In genomic region chr1:163443863-163444262, GRCh38 we compare ENCODE assay signal across 23 cellular contexts.
"Had no signal": no experiment of that assay in that cellular context is flagged by ENCODE, and none has a peak within 500 bp of the region (broad histone marks: within the 10 kb centered on the region; RNA-seq: fewer than 3 reads in every experiment).

No MANE protein-coding gene starts in this region.

- H3K27me3 ChIP-seq: body of pancreas, breast epithelium had no signal

- ATAC-seq: activated CD8-positive, alpha-beta T cell treated with anti-CD3 and anti-CD28 coated beads for 36 hours; activated T-cell treated with anti-CD3 and anti-CD28 coated beads, Interleukin-2, amount 50 U/mL, for 72 hours; activated T-helper 17 cell treated with anti-CD3 and anti-CD28 coated beads, Interleukin-2, amount 50 U/mL, for 72 hours; body of pancreas had no signal

- H3K27ac ChIP-seq: body of pancreas, breast epithelium, WERI-Rb-1 had no signal

- H3K9me3 ChIP-seq: body of pancreas, breast epithelium had no signal

- H3K4me3 Mint-ChIP-seq: activated CD4-positive, alpha-beta T cell treated with anti-CD3 and anti-CD28 coated beads, Interleukin-2, amount 10 ng/mL, durations not matched to agents 24 days and 14 days; activated CD8-positive, alpha-beta T cell treated with anti-CD3 and anti-CD28 coated beads for 36 hours; activated naive CD4-positive, alpha-beta T cell treated with anti-CD3 and anti-CD28 coated beads, Interleukin-2, amount 50 U/mL, for 24 hours; activated naive CD8-positive, alpha-beta T cell treated with anti-CD3 and anti-CD28 coated beads, Interleukin-2, amount 10 ng/mL, durations not matched to agents 7 days and 5 days; activated T-cell treated with anti-CD3 and anti-CD28 coated beads, Interleukin-2, amount 50 U/mL, for 72 hours; activated T-helper 17 cell treated with anti-CD3 and anti-CD28 coated beads, Interleukin-2, amount 50 U/mL, for 72 hours had no signal

- H3K27me3 Mint-ChIP-seq: activated CD4-positive, alpha-beta T cell treated with anti-CD3 and anti-CD28 coated beads, Interleukin-2, amount 10 ng/mL, durations not matched to agents 24 days and 14 days had no signal

- H3K36me3 Mint-ChIP-seq: activated naive CD4-positive, alpha-beta T cell treated with anti-CD3 and anti-CD28 coated beads, Interleukin-2, amount 50 U/mL, for 24 hours; activated naive CD8-positive, alpha-beta T cell treated with anti-CD3 and anti-CD28 coated beads, Interleukin-2, amount 10 ng/mL, durations not matched to agents 7 days and 5 days had no signal

- H3K4me1 Mint-ChIP-seq: activated CD4-positive, alpha-beta T cell treated with anti-CD3 and anti-CD28 coated beads, Interleukin-2, amount 10 ng/mL, durations not matched to agents 24 days and 14 days; activated naive CD4-positive, alpha-beta T cell treated with anti-CD3 and anti-CD28 coated beads, Interleukin-2, amount 50 U/mL, for 24 hours; activated T-helper 17 cell treated with anti-CD3 and anti-CD28 coated beads, Interleukin-2, amount 50 U/mL, for 72 hours had no signal

- H3K9me3 Mint-ChIP-seq: activated CD4-positive, alpha-beta T cell treated with anti-CD3 and anti-CD28 coated beads, Interleukin-2, amount 10 ng/mL, durations not matched to agents 24 days and 14 days; activated CD8-positive, alpha-beta T cell treated with anti-CD3 and anti-CD28 coated beads for 36 hours; activated naive CD4-positive, alpha-beta T cell treated with anti-CD3 and anti-CD28 coated beads, Interleukin-2, amount 50 U/mL, for 24 hours; activated naive CD8-positive, alpha-beta T cell treated with anti-CD3 and anti-CD28 coated beads, Interleukin-2, amount 10 ng/mL, durations not matched to agents 7 days and 5 days; activated T-cell treated with anti-CD3 and anti-CD28 coated beads, Interleukin-2, amount 50 U/mL, for 72 hours; activated T-helper 17 cell treated with anti-CD3 and anti-CD28 coated beads, Interleukin-2, amount 50 U/mL, for 72 hours had no signal

- DNase-seq: activated CD4-positive, alpha-beta T cell treated with anti-CD3 and anti-CD28 coated beads, Interleukin-2, amount 10 ng/mL, durations not matched to agents 24 days and 14 days; activated CD4-positive, alpha-beta T cell treated with anti-CD3 and anti-CD28 coated beads, Interleukin-2, amount 50 U/mL, for 4 hours; activated CD8-positive, alpha-beta T cell treated with anti-CD3 and anti-CD28 coated beads for 36 hours; activated effector memory CD4-positive, alpha-beta T cell treated with anti-CD3 and anti-CD28 coated beads, Interleukin-2, amount 50 U/mL, for 16 hours; activated naive CD4-positive, alpha-beta T cell; activated naive CD8-positive, alpha-beta T cell treated with anti-CD3 and anti-CD28 coated beads, Interleukin-2, amount 10 ng/mL, durations not matched to agents 7 days and 5 days; activated T-cell treated with anti-CD3 and anti-CD28 coated beads, Interleukin-2, amount 50 U/mL, for 1 hour; activated T-cell treated with anti-CD3 and anti-CD28 coated beads, Interleukin-2, amount 50 U/mL, for 72 hours; amygdala; body of pancreas; central memory CD4-positive, alpha-beta T cell; NCI-H1092 treated with DMSO at 0.1 percent for 48 hours; NCI-H1417 treated with DMSO at 0.1 percent for 48 hours; NCI-H2171; NCI-H510A; OCI-M1; Right ventricle myocardium superior; SW 1271; T1000; WERI-Rb-1 had no signal

- H3K4me3 ChIP-seq: body of pancreas, breast epithelium had no signal

- H3K4me1 ChIP-seq: body of pancreas, breast epithelium had no signal

- H3K36me3 ChIP-seq: breast epithelium, WERI-Rb-1 had no signal

- H3K27ac Mint-ChIP-seq: activated CD4-positive, alpha-beta T cell treated with anti-CD3 and anti-CD28 coated beads, Interleukin-2, amount 10 ng/mL, durations not matched to agents 24 days and 14 days; activated CD8-positive, alpha-beta T cell treated with anti-CD3 and anti-CD28 coated beads for 36 hours; activated naive CD4-positive, alpha-beta T cell treated with anti-CD3 and anti-CD28 coated beads, Interleukin-2, amount 50 U/mL, for 24 hours; activated naive CD8-positive, alpha-beta T cell treated with anti-CD3 and anti-CD28 coated beads, Interleukin-2, amount 10 ng/mL, durations not matched to agents 7 days and 5 days; activated T-cell treated with anti-CD3 and anti-CD28 coated beads, Interleukin-2, amount 50 U/mL, for 72 hours; activated T-helper 17 cell treated with anti-CD3 and anti-CD28 coated beads, Interleukin-2, amount 50 U/mL, for 72 hours had no signal
